16 cellular contexts compared by ENCODE assay signal in genomic region chr1:202858789-202859414, GRCh38. TPM values are rescaled to one million over a fixed set of nuclear protein-coding genes. Genes with fewer than 3 reads are reported as not detected.
DNase-seq lines count a peak whose midpoint lies in the region; ATAC-seq and TF ChIP-seq lines count a peak whose summit lies in the region.
"Had no signal": no experiment of that assay in that cellular context is flagged by ENCODE, and none has a peak within 500 bp of the region (broad histone marks: within the 10 kb centered on the region; RNA-seq: fewer than 3 reads in every experiment).

No MANE protein-coding gene starts in this region.

- H3K36me3 ChIP-seq in right atrium auricular region (no peaks in the 10 kb centered on the region), rectal smooth muscle tissue (ENCODE audit: control insufficient read depth, insufficient read depth, low read length) (no peaks in the 10 kb centered on the region)

- no peak overlapping the region for H3K4me3 Mint-ChIP-seq in activated CD4-positive, alpha-beta T cell treated with anti-CD3 and anti-CD28 coated beads, Interleukin-2, amount 10 ng/mL, durations not matched to agents 7 days and 5 days
- H3K4me3 Mint-ChIP-seq in activated CD4-positive, alpha-beta T cell treated with anti-CD3 and anti-CD28 coated beads, Interleukin-2, amount 10 ng/mL, durations not matched to agents 24 days and 14 days = no peak overlapping the region
- no peak overlapping the region for H3K4me3 Mint-ChIP-seq in activated CD8-positive, alpha-beta T cell treated with anti-CD3 and anti-CD28 coated beads for 36 hours
- H3K4me3 Mint-ChIP-seq: activated CD4-positive, alpha-beta memory T cell treated with anti-CD3 and anti-CD28 coated beads, Interleukin-2, amount 10 ng/mL, durations not matched to agents 7 days and 5 days; stimulated activated effector memory CD8-positive, alpha-beta T cell treated with anti-CD3 and anti-CD28 coated beads, Interleukin-12 subunit alpha, Interleukin-12 subunit beta, amount 100 ng/mL, for 72 hours had no signal

- H3K27me3 Mint-ChIP-seq in activated CD4-positive, alpha-beta T cell treated with anti-CD3 and anti-CD28 coated beads, Interleukin-2, amount 10 ng/mL, durations not matched to agents 7 days and 5 days = peaks cover 41% of the 10 kb centered on the region
- H3K27me3 Mint-ChIP-seq in activated CD4-positive, alpha-beta T cell treated with anti-CD3 and anti-CD28 coated beads, Interleukin-2, amount 10 ng/mL, durations not matched to agents 24 days and 14 days = peaks cover 43% of the 10 kb centered on the region
- peaks cover 34% of the 10 kb centered on the region for H3K27me3 Mint-ChIP-seq in activated CD8-positive, alpha-beta T cell treated with anti-CD3 and anti-CD28 coated beads for 36 hours

- intact Hi-C loops in activated CD4-positive, alpha-beta T cell treated with anti-CD3 and anti-CD28 coated beads, Interleukin-2, amount 10 ng/mL, durations not matched to agents 24 days and 14 days (cut with micrococcal nuclease) = no loop called here
- intact Hi-C loops in activated CD8-positive, alpha-beta T cell treated with anti-CD3 and anti-CD28 coated beads for 36 hours (cut with micrococcal nuclease) = no loop called here

- H3K9me3 Mint-ChIP-seq in activated CD4-positive, alpha-beta T cell treated with anti-CD3 and anti-CD28 coated beads, Interleukin-2, amount 10 ng/mL, durations not matched to agents 7 days and 5 days = no peaks in the 10 kb centered on the region
- H3K9me3 Mint-ChIP-seq in activated CD4-positive, alpha-beta T cell treated with anti-CD3 and anti-CD28 coated beads, Interleukin-2, amount 10 ng/mL, durations not matched to agents 24 days and 14 days = no peaks in the 10 kb centered on the region
- no peaks in the 10 kb centered on the region for H3K9me3 Mint-ChIP-seq in activated CD8-positive, alpha-beta T cell treated with anti-CD3 and anti-CD28 coated beads for 36 hours
- H3K9me3 Mint-ChIP-seq: activated CD4-positive, alpha-beta memory T cell treated with anti-CD3 and anti-CD28 coated beads, Interleukin-2, amount 10 ng/mL, durations not matched to agents 7 days and 5 days; CD8-positive, alpha-beta memory T cell; stimulated activated effector memory CD8-positive, alpha-beta T cell treated with anti-CD3 and anti-CD28 coated beads, Interleukin-12 subunit alpha, Interleukin-12 subunit beta, amount 100 ng/mL, for 72 hours had no signal

- POLR2A ChIA-PET in activated CD4-positive, alpha-beta T cell treated with anti-CD3 and anti-CD28 coated beads, Interleukin-2, amount 10 ng/mL, durations not matched to agents 7 days and 5 days (lab: Charles Lee) = no interaction called here
- POLR2A ChIA-PET in activated CD8-positive, alpha-beta T cell treated with anti-CD3 and anti-CD28 coated beads for 36 hours (lab: Charles Lee) = interaction anchor here (0.7 kb wide), 1 partner anchor 139 kb away, joined by 3 read pairs; no protein-coding TSS in a partner anchor
- POLR2A ChIA-PET in HEK293T (lab: Yijun Ruan, JAX) = interaction anchor here (3.0 kb wide), 1 partner anchor 49 kb away, joined by 9 read pairs; the partner anchor contains the start of gene PCAT6

- no peaks in the 10 kb centered on the region for H3K9me3 ChIP-seq in right atrium auricular region

- no peak for DNase-seq in activated CD4-positive, alpha-beta T cell treated with anti-CD3 and anti-CD28 coated beads, Interleukin-2, amount 10 ng/mL, durations not matched to agents 7 days and 5 days
- no peak for DNase-seq in activated CD4-positive, alpha-beta T cell treated with anti-CD3 and anti-CD28 coated beads, Interleukin-2, amount 10 ng/mL, durations not matched to agents 24 days and 14 days
- DNase-seq in right atrium auricular region (ENCODE audit: low spot score) (peak; percentile 62), HEK293T (ENCODE audit: extremely low spot score) (no peak), cerebellar nuclear complex (lab: John Stamatoyannopoulos, UW) (no peak)
- no peak for DNase-seq in activated CD8-positive, alpha-beta T cell treated with anti-CD3 and anti-CD28 coated beads for 36 hours
- DNase-seq: activated CD4-positive, alpha-beta memory T cell treated with anti-CD3 and anti-CD28 coated beads, Interleukin-2, amount 10 ng/mL, durations not matched to agents 7 days and 5 days; CD8-positive, alpha-beta memory T cell; head of caudate nucleus; naive thymus-derived CD4-positive, alpha-beta T cell; NCI-H1436 had no signal

- no peak for TF ChIP-seq CTCF in right atrium auricular region (IDR thresholded peaks at IDR 0.05)
- TF ChIP-seq CTCF in activated CD8-positive, alpha-beta T cell treated with anti-CD3 and anti-CD28 coated beads for 36 hours (IDR thresholded peaks at IDR 0.05) = no peak

- no peaks in the 10 kb centered on the region for H3K36me3 Mint-ChIP-seq in activated CD4-positive, alpha-beta T cell treated with anti-CD3 and anti-CD28 coated beads, Interleukin-2, amount 10 ng/mL, durations not matched to agents 7 days and 5 days (ENCODE audit: low read depth)
- no peaks in the 10 kb centered on the region for H3K36me3 Mint-ChIP-seq in activated CD4-positive, alpha-beta T cell treated with anti-CD3 and anti-CD28 coated beads, Interleukin-2, amount 10 ng/mL, durations not matched to agents 24 days and 14 days (ENCODE audit: low read depth)
- no peaks in the 10 kb centered on the region for H3K36me3 Mint-ChIP-seq in activated CD8-positive, alpha-beta T cell treated with anti-CD3 and anti-CD28 coated beads for 36 hours (ENCODE audit: low read depth)
- H3K36me3 Mint-ChIP-seq: CD8-positive, alpha-beta memory T cell; naive thymus-derived CD4-positive, alpha-beta T cell; stimulated activated effector memory CD8-positive, alpha-beta T cell treated with anti-CD3 and anti-CD28 coated beads, Interleukin-12 subunit alpha, Interleukin-12 subunit beta, amount 100 ng/mL, for 72 hours had no signal

- H3K9ac ChIP-seq in rectal smooth muscle tissue (ENCODE audit: low read length) = no peak overlapping the region

- H3K27ac ChIP-seq in right atrium auricular region (peak overlapping the region in 1 of 2 donors; percentile 64), rectal smooth muscle tissue (ENCODE audit: low read depth, low read length) (peak overlapping the region; percentile 50)

- no peak overlapping the region for H3K4me3 ChIP-seq in right atrium auricular region
- no peak overlapping the region for H3K4me3 ChIP-seq in rectal smooth muscle tissue (ENCODE audit: low read length)

- H3K4me1 ChIP-seq in right atrium auricular region (peaks cover 0 to 11% of the 10 kb centered on the region in 2 donors), rectal smooth muscle tissue (ENCODE audit: control insufficient read depth, insufficient read depth, low read length) (peaks cover 6% of the 10 kb centered on the region)

- H3K27me3 ChIP-seq in right atrium auricular region = no peaks in the 10 kb centered on the region
- no peaks in the 10 kb centered on the region for H3K27me3 ChIP-seq in rectal smooth muscle tissue (ENCODE audit: control insufficient read depth, insufficient read depth, low read length)

- ATAC-seq in activated CD8-positive, alpha-beta T cell treated with anti-CD3 and anti-CD28 coated beads for 36 hours = no peak
- no peak for ATAC-seq in HG03175 (IDR thresholded peaks at IDR 0.05; ENCODE audit: unreplicated experiment)
- ATAC-seq: naive thymus-derived CD4-positive, alpha-beta T cell; SK-N-SH treated with all-trans-retinoic acid at 6 μM for 48 hours; stimulated activated effector memory CD8-positive, alpha-beta T cell treated with anti-CD3 and anti-CD28 coated beads, Interleukin-12 subunit alpha, Interleukin-12 subunit beta, amount 100 ng/mL, for 72 hours had no signal

- CTCF ChIA-PET in activated CD4-positive, alpha-beta T cell treated with anti-CD3 and anti-CD28 coated beads, Interleukin-2, amount 10 ng/mL, durations not matched to agents 7 days and 5 days (lab: Charles Lee) = interaction anchor here (1.1 kb wide), 1 partner anchor 13 kb away, joined by 4 read pairs; no protein-coding TSS in a partner anchor
- CTCF ChIA-PET in activated CD8-positive, alpha-beta T cell treated with anti-CD3 and anti-CD28 coated beads for 36 hours (lab: Charles Lee) = interaction anchor here (1.3 kb wide), 1 partner anchor 141 kb away, joined by 3 read pairs; no protein-coding TSS in a partner anchor
- CTCF ChIA-PET in HEK293T (lab: Yijun Ruan, JAX) = interaction anchor here (0.6 to 1.1 kb wide), 2 partner anchors 86 to 107 kb away, joined by 3 to 5 read pairs; no protein-coding TSS in a partner anchor

- peaks cover 18% of the 10 kb centered on the region for H3K4me1 Mint-ChIP-seq in activated CD4-positive, alpha-beta T cell treated with anti-CD3 and anti-CD28 coated beads, Interleukin-2, amount 10 ng/mL, durations not matched to agents 7 days and 5 days
- peaks cover 13% of the 10 kb centered on the region for H3K4me1 Mint-ChIP-seq in activated CD4-positive, alpha-beta T cell treated with anti-CD3 and anti-CD28 coated beads, Interleukin-2, amount 10 ng/mL, durations not matched to agents 24 days and 14 days
- peaks cover 3% of the 10 kb centered on the region for H3K4me1 Mint-ChIP-seq in activated CD8-positive, alpha-beta T cell treated with anti-CD3 and anti-CD28 coated beads for 36 hours (ENCODE audit: low read depth)

- peak overlapping the region; percentile 48 for H3K27ac Mint-ChIP-seq in activated CD4-positive, alpha-beta T cell treated with anti-CD3 and anti-CD28 coated beads, Interleukin-2, amount 10 ng/mL, durations not matched to agents 7 days and 5 days
- no peak overlapping the region for H3K27ac Mint-ChIP-seq in activated CD4-positive, alpha-beta T cell treated with anti-CD3 and anti-CD28 coated beads, Interleukin-2, amount 10 ng/mL, durations not matched to agents 24 days and 14 days
- H3K27ac Mint-ChIP-seq in activated CD8-positive, alpha-beta T cell treated with anti-CD3 and anti-CD28 coated beads for 36 hours = no peak overlapping the region
- H3K27ac Mint-ChIP-seq: activated CD4-positive, alpha-beta memory T cell treated with anti-CD3 and anti-CD28 coated beads, Interleukin-2, amount 10 ng/mL, durations not matched to agents 7 days and 5 days; CD8-positive, alpha-beta memory T cell; naive thymus-derived CD4-positive, alpha-beta T cell; stimulated activated effector memory CD8-positive, alpha-beta T cell treated with anti-CD3 and anti-CD28 coated beads, Interleukin-12 subunit alpha, Interleukin-12 subunit beta, amount 100 ng/mL, for 72 hours had no signal

RNA-seq across cellular contexts. Expression of gene RABIF, which starts 30.0 kb away (rescaled TPM):
- 10 to 100 TPM; 13.9 to 15.7 TPM for total RNA-seq in activated CD4-positive, alpha-beta T cell treated with anti-CD3 and anti-CD28 coated beads, Interleukin-2, amount 10 ng/mL, durations not matched to agents 7 days and 5 days
- 11.8 and 12.7 TPM in 2 replicates for total RNA-seq in activated CD4-positive, alpha-beta T cell treated with anti-CD3 and anti-CD28 coated beads, Interleukin-2, amount 10 ng/mL, durations not matched to agents 24 days and 14 days
- 1 to 10 TPM; 3.0 to 4.3 TPM for total RNA-seq in right atrium auricular region
- 1 to 10 TPM; 7.0 to 7.1 TPM for total RNA-seq in activated CD8-positive, alpha-beta T cell treated with anti-CD3 and anti-CD28 coated beads for 36 hours

RNA-seq across cellular contexts. Expression of gene PCAT6, which starts 48.1 kb away (rescaled TPM):
- under 1 TPM in 1 of 2 experiments, not detected in 1; 0.29 TPM for total RNA-seq in activated CD4-positive, alpha-beta T cell treated with anti-CD3 and anti-CD28 coated beads, Interleukin-2, amount 10 ng/mL, durations not matched to agents 7 days and 5 days
- total RNA-seq in activated CD4-positive, alpha-beta T cell treated with anti-CD3 and anti-CD28 coated beads, Interleukin-2, amount 10 ng/mL, durations not matched to agents 24 days and 14 days = 0.83 and 1.4 TPM in 2 replicates
- not detected for total RNA-seq in right atrium auricular region
- total RNA-seq in activated CD8-positive, alpha-beta T cell treated with anti-CD3 and anti-CD28 coated beads for 36 hours = 1 to 10 TPM in 1 of 2 experiments, under 1 TPM in 1; 0.94 to 2.4 TPM
- total RNA-seq: A172 had no signal

RNA-seq across cellular contexts. Expression of gene KDM5B, which starts 50.7 kb away (rescaled TPM):
- total RNA-seq in activated CD4-positive, alpha-beta T cell treated with anti-CD3 and anti-CD28 coated beads, Interleukin-2, amount 10 ng/mL, durations not matched to agents 7 days and 5 days = 10 to 100 TPM; 32.0 to 39.8 TPM
- 83.2 and 92.7 TPM in 2 replicates for total RNA-seq in activated CD4-positive, alpha-beta T cell treated with anti-CD3 and anti-CD28 coated beads, Interleukin-2, amount 10 ng/mL, durations not matched to agents 24 days and 14 days
- 10 to 100 TPM; 14.6 to 18.5 TPM for total RNA-seq in right atrium auricular region
- total RNA-seq in activated CD8-positive, alpha-beta T cell treated with anti-CD3 and anti-CD28 coated beads for 36 hours = 10 to 100 TPM; 54.8 to 60.3 TPM
